Comparison of ENCODE assay signal across 37 cellular contexts in genomic region chr21:30629173-30629572, GRCh38. TPM values are rescaled to one million over a fixed set of nuclear protein-coding genes. Genes with fewer than 3 reads are reported as not detected.
"Had no signal": no experiment of that assay in that cellular context is flagged by ENCODE, and none has a peak within 500 bp of the region (broad histone marks: within the 10 kb centered on the region; RNA-seq: fewer than 3 reads in every experiment).

No MANE protein-coding gene starts in this region.

- H3K27ac ChIP-seq: coronary artery, esophagus muscularis mucosa, heart right ventricle, neural progenitor cell, prostate gland, right atrium auricular region, sigmoid colon, stomach, thyroid gland, vagina had no signal

- H3K4me2 ChIP-seq: neural progenitor cell had no signal

- H3K27ac Mint-ChIP-seq: naive thymus-derived CD4-positive, alpha-beta T cell; nephron; neural progenitor cell; stimulated activated effector memory CD8-positive, alpha-beta T cell treated with anti-CD3 and anti-CD28 coated beads, Interleukin-12 subunit alpha, Interleukin-12 subunit beta, amount 100 ng/mL, for 72 hours had no signal

- H3K4me1 Mint-ChIP-seq: naive thymus-derived CD4-positive, alpha-beta T cell; nephron; neural progenitor cell; stimulated activated effector memory CD8-positive, alpha-beta T cell treated with anti-CD3 and anti-CD28 coated beads, Interleukin-12 subunit alpha, Interleukin-12 subunit beta, amount 100 ng/mL, for 72 hours had no signal

- H3K4me3 Mint-ChIP-seq: naive thymus-derived CD4-positive, alpha-beta T cell; nephron; neural progenitor cell; stimulated activated effector memory CD8-positive, alpha-beta T cell treated with anti-CD3 and anti-CD28 coated beads, Interleukin-12 subunit alpha, Interleukin-12 subunit beta, amount 100 ng/mL, for 72 hours had no signal

- DNase-seq: dermis blood vessel endothelial cell; effector memory CD4-positive, alpha-beta T cell; foreskin melanocyte; glutamatergic neuron; heart right ventricle; hippocampal formation; islet precursor cell; kidney glomerular epithelial cell; mesendoderm; midbrain; naive thymus-derived CD4-positive, alpha-beta T cell; sigmoid colon; stimulated activated CD4-positive, alpha-beta T cell treated with anti-CD3 and anti-CD28 coated beads, Interleukin-2, amount 100 ng/mL, for 24 hours; stimulated activated CD4-positive, alpha-beta T cell treated with anti-CD3 and anti-CD28 coated beads, Interleukin-4, amount 100 ng/mL, for 24 hours; stimulated activated naive CD4-positive, alpha-beta T cell treated with Interleukin-2 at 50 U/mL for 16 hours; stomach; thyroid gland; trophoblast cell had no signal

- H3K27me3 ChIP-seq: esophagus muscularis mucosa, heart right ventricle, neural progenitor cell, right atrium auricular region, sigmoid colon, stomach, thyroid gland, vagina had no signal

- H3K9me3 Mint-ChIP-seq: stimulated activated effector memory CD8-positive, alpha-beta T cell treated with anti-CD3 and anti-CD28 coated beads, Interleukin-12 subunit alpha, Interleukin-12 subunit beta, amount 100 ng/mL, for 72 hours had no signal

- H3K36me3 ChIP-seq: esophagus muscularis mucosa, heart right ventricle, neural progenitor cell, prostate gland, right atrium auricular region, sigmoid colon, stomach, thyroid gland, vagina had no signal

- H2AFZ ChIP-seq: neural progenitor cell had no signal

- H3K9ac ChIP-seq: neural progenitor cell had no signal

- H3K4me1 ChIP-seq: esophagus muscularis mucosa, heart right ventricle, neural progenitor cell, prostate gland, right atrium auricular region, sigmoid colon, stomach, thyroid gland, vagina had no signal

- H3K36me3 Mint-ChIP-seq: naive thymus-derived CD4-positive, alpha-beta T cell; neural progenitor cell; stimulated activated effector memory CD8-positive, alpha-beta T cell treated with anti-CD3 and anti-CD28 coated beads, Interleukin-12 subunit alpha, Interleukin-12 subunit beta, amount 100 ng/mL, for 72 hours had no signal

- ATAC-seq: heart right ventricle; naive thymus-derived CD4-positive, alpha-beta T cell; stimulated activated effector memory CD8-positive, alpha-beta T cell treated with anti-CD3 and anti-CD28 coated beads, Interleukin-12 subunit alpha, Interleukin-12 subunit beta, amount 100 ng/mL, for 72 hours had no signal

- H3K9me3 ChIP-seq: esophagus muscularis mucosa, prostate gland, right atrium auricular region, sigmoid colon, thyroid gland, vagina had no signal

- H3K4me3 ChIP-seq: coronary artery, esophagus muscularis mucosa, heart right ventricle, neural progenitor cell, prostate gland, right atrium auricular region, sigmoid colon, stomach, thyroid gland, vagina had no signal

RNA-seq across cellular contexts. Expression of gene KRTAP20-2, which starts 5.8 kb away (rescaled TPM):
- total RNA-seq: dermis blood vessel endothelial cell; endothelial cell of umbilical vein; epithelial cell of proximal tubule; esophagus muscularis mucosa; fibroblast of lung; heart right ventricle; lung microvascular endothelial cell; mucosa of gallbladder; naive thymus-derived CD4-positive, alpha-beta T cell; osteocyte; prostate gland; right atrium auricular region; sigmoid colon; skeletal muscle tissue; stomach; subcutaneous adipose tissue; temporal lobe; thyroid gland; ureter; vagina had no signal
- polyA plus RNA-seq: endothelial cell of umbilical vein; fibroblast of lung; heart right ventricle; naive thymus-derived CD4-positive, alpha-beta T cell; sigmoid colon; stomach had no signal

RNA-seq across cellular contexts. Expression of gene KRTAP20-4, which starts 8.7 kb away (rescaled TPM):
- total RNA-seq: dermis blood vessel endothelial cell; endothelial cell of umbilical vein; epithelial cell of proximal tubule; esophagus muscularis mucosa; fibroblast of lung; heart right ventricle; lower leg skin; lung microvascular endothelial cell; mucosa of gallbladder; naive thymus-derived CD4-positive, alpha-beta T cell; osteocyte; prostate gland; right atrium auricular region; sigmoid colon; skeletal muscle tissue; stomach; subcutaneous adipose tissue; temporal lobe; thyroid gland; ureter; vagina had no signal
- polyA plus RNA-seq: endothelial cell of umbilical vein; fibroblast of lung; heart right ventricle; naive thymus-derived CD4-positive, alpha-beta T cell; sigmoid colon; stomach had no signal

RNA-seq across cellular contexts. Expression of gene KRTAP20-1, which starts 12.9 kb away (rescaled TPM):
- total RNA-seq: dermis blood vessel endothelial cell; endothelial cell of umbilical vein; epithelial cell of proximal tubule; esophagus muscularis mucosa; fibroblast of lung; heart right ventricle; lower leg skin; lung microvascular endothelial cell; mucosa of gallbladder; naive thymus-derived CD4-positive, alpha-beta T cell; osteocyte; prostate gland; right atrium auricular region; sigmoid colon; skeletal muscle tissue; stomach; subcutaneous adipose tissue; temporal lobe; thyroid gland; ureter; vagina had no signal
- polyA plus RNA-seq: endothelial cell of umbilical vein; fibroblast of lung; heart right ventricle; naive thymus-derived CD4-positive, alpha-beta T cell; sigmoid colon; stomach had no signal

RNA-seq across cellular contexts. Expression of gene KRTAP20-3, which starts 13.5 kb away (rescaled TPM):
- total RNA-seq: dermis blood vessel endothelial cell; endothelial cell of umbilical vein; epithelial cell of proximal tubule; esophagus muscularis mucosa; fibroblast of lung; heart right ventricle; lower leg skin; lung microvascular endothelial cell; mucosa of gallbladder; naive thymus-derived CD4-positive, alpha-beta T cell; osteocyte; prostate gland; right atrium auricular region; sigmoid colon; skeletal muscle tissue; stomach; subcutaneous adipose tissue; temporal lobe; thyroid gland; ureter; vagina had no signal
- polyA plus RNA-seq: endothelial cell of umbilical vein; fibroblast of lung; heart right ventricle; naive thymus-derived CD4-positive, alpha-beta T cell; sigmoid colon; stomach had no signal

RNA-seq across cellular contexts. Expression of gene KRTAP6-1, which starts 15.4 kb away (rescaled TPM):
- total RNA-seq: dermis blood vessel endothelial cell; endothelial cell of umbilical vein; epithelial cell of proximal tubule; esophagus muscularis mucosa; fibroblast of lung; heart right ventricle; lung microvascular endothelial cell; mucosa of gallbladder; naive thymus-derived CD4-positive, alpha-beta T cell; osteocyte; prostate gland; right atrium auricular region; sigmoid colon; skeletal muscle tissue; stomach; subcutaneous adipose tissue; temporal lobe; thyroid gland; ureter; vagina had no signal
- polyA plus RNA-seq: endothelial cell of umbilical vein; fibroblast of lung; heart right ventricle; naive thymus-derived CD4-positive, alpha-beta T cell; sigmoid colon; stomach had no signal
